1 cellular context compared by ENCODE assay signal in genomic region chr4:14552119-14552518, GRCh38.
TF ChIP-seq lines count a peak whose summit lies in the region.

No MANE protein-coding gene starts in this region.

TF ChIP-seq in GM23338, 12 proteins besides CTCF, POLR2A, EP300 and RAD21 (continued from another document):
- TF ChIP-seq, protein P1, sequence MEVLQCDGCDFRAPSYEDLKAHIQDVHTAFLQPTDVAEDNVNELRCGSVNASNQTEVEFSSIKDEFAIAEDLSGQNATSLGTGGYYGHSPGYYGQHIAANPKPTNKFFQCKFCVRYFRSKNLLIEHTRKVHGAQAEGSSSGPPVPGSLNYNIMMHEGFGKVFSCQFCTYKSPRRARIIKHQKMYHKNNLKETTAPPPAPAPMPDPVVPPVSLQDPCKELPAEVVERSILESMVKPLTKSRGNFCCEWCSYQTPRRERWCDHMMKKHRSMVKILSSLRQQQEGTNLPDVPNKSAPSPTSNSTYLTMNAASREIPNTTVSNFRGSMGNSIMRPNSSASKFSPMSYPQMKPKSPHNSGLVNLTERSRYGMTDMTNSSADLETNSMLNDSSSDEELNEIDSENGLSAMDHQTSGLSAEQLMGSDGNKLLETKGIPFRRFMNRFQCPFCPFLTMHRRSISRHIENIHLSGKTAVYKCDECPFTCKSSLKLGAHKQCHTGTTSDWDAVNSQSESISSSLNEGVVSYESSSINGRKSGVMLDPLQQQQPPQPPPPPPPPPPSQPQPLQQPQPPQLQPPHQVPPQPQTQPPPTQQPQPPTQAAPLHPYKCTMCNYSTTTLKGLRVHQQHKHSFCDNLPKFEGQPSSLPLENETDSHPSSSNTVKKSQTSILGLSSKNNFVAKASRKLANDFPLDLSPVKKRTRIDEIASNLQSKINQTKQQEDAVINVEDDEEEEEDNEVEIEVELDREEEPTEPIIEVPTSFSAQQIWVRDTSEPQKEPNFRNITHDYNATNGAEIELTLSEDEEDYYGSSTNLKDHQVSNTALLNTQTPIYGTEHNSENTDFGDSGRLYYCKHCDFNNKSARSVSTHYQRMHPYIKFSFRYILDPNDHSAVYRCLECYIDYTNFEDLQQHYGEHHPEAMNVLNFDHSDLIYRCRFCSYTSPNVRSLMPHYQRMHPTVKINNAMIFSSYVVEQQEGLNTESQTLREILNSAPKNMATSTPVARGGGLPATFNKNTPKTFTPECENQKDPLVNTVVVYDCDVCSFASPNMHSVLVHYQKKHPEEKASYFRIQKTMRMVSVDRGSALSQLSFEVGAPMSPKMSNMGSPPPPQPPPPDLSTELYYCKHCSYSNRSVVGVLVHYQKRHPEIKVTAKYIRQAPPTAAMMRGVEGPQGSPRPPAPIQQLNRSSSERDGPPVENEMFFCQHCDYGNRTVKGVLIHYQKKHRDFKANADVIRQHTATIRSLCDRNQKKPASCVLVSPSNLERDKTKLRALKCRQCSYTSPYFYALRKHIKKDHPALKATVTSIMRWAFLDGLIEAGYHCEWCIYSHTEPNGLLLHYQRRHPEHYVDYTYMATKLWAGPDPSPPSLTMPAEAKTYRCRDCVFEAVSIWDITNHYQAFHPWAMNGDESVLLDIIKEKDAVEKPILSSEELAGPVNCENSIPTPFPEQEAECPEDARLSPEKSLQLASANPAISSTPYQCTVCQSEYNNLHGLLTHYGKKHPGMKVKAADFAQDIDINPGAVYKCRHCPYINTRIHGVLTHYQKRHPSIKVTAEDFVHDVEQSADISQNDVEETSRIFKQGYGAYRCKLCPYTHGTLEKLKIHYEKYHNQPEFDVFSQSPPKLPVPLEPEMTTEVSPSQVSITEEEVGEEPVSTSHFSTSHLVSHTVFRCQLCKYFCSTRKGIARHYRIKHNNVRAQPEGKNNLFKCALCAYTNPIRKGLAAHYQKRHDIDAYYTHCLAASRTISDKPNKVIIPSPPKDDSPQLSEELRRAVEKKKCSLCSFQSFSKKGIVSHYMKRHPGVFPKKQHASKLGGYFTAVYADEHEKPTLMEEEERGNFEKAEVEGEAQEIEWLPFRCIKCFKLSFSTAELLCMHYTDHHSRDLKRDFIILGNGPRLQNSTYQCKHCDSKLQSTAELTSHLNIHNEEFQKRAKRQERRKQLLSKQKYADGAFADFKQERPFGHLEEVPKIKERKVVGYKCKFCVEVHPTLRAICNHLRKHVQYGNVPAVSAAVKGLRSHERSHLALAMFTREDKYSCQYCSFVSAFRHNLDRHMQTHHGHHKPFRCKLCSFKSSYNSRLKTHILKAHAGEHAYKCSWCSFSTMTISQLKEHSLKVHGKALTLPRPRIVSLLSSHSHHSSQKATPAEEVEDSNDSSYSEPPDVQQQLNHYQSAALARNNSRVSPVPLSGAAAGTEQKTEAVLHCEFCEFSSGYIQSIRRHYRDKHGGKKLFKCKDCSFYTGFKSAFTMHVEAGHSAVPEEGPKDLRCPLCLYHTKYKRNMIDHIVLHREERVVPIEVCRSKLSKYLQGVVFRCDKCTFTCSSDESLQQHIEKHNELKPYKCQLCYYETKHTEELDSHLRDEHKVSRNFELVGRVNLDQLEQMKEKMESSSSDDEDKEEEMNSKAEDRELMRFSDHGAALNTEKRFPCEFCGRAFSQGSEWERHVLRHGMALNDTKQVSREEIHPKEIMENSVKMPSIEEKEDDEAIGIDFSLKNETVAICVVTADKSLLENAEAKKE (CRISPR knock-in tag; IDR thresholded peaks at IDR 0.05) = no peak
- TF ChIP-seq POLR2AphosphoS5 (IDR thresholded peaks at IDR 0.05; ENCODE audit: low read depth) = no peak
- TF ChIP-seq CREB1 (CRISPR knock-in tag; IDR thresholded peaks at IDR 0.05; ENCODE audit: low read depth) = no peak
- TF ChIP-seq, protein P2, sequence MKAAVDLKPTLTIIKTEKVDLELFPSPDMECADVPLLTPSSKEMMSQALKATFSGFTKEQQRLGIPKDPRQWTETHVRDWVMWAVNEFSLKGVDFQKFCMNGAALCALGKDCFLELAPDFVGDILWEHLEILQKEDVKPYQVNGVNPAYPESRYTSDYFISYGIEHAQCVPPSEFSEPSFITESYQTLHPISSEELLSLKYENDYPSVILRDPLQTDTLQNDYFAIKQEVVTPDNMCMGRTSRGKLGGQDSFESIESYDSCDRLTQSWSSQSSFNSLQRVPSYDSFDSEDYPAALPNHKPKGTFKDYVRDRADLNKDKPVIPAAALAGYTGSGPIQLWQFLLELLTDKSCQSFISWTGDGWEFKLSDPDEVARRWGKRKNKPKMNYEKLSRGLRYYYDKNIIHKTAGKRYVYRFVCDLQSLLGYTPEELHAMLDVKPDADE (IDR thresholded peaks at IDR 0.05) = no peak
- no peak for TF ChIP-seq ZNF114 (CRISPR knock-in tag; IDR thresholded peaks at IDR 0.05)
- no peak for TF ChIP-seq EZH2phosphoT487 (IDR thresholded peaks at IDR 0.05; ENCODE audit: unreplicated experiment)
- TF ChIP-seq EZH2 (IDR thresholded peaks at IDR 0.05; ENCODE audit: low read depth, unreplicated experiment) = no peak
